ENCODE assay signal across 18 cellular contexts in genomic region chr2:1496394-1496821, GRCh38.
DNase-seq lines count a peak whose midpoint lies in the region; ATAC-seq lines count a peak whose summit lies in the region.
"Had no signal": no experiment of that assay in that cellular context is flagged by ENCODE, and none has a peak within 500 bp of the region (broad histone marks: within the 10 kb centered on the region; RNA-seq: fewer than 3 reads in every experiment).

No MANE protein-coding gene starts in this region.

- H3K4me1 Mint-ChIP-seq in activated naive CD4-positive, alpha-beta T cell treated with anti-CD3 and anti-CD28 coated beads, Interleukin-2, amount 10 ng/mL, durations not matched to agents 7 days and 5 days, result no peaks in the 10 kb centered on the region

- no peak overlapping the region for H3K4me3 Mint-ChIP-seq in activated naive CD4-positive, alpha-beta T cell treated with anti-CD3 and anti-CD28 coated beads, Interleukin-2, amount 10 ng/mL, durations not matched to agents 7 days and 5 days
- H3K4me3 Mint-ChIP-seq: HFFc6 had no signal

- H3K27me3 Mint-ChIP-seq in activated naive CD4-positive, alpha-beta T cell treated with anti-CD3 and anti-CD28 coated beads, Interleukin-2, amount 10 ng/mL, durations not matched to agents 7 days and 5 days, result peaks cover 13% of the 10 kb centered on the region

- H3K4me3 ChIP-seq in BLaER1 treated with 17β-estradiol and CSF1 and Interleukin-3, amounts not matched to agents 10 nM and 100 nM, result no peak overlapping the region

- H3K36me3 Mint-ChIP-seq in activated naive CD4-positive, alpha-beta T cell treated with anti-CD3 and anti-CD28 coated beads, Interleukin-2, amount 10 ng/mL, durations not matched to agents 7 days and 5 days, result no peaks in the 10 kb centered on the region

- H3K9me3 ChIP-seq in BLaER1 treated with 17β-estradiol and CSF1 and Interleukin-3, amounts not matched to agents 10 nM and 100 nM (replicated peaks in 1 of 11), result no peaks in the 10 kb centered on the region
- no peaks in the 10 kb centered on the region for H3K9me3 ChIP-seq in KOPT-K1 (ENCODE audit: insufficient read depth, low read length, poor library complexity, severe bottlenecking)

- H3K27ac Mint-ChIP-seq in activated naive CD4-positive, alpha-beta T cell treated with anti-CD3 and anti-CD28 coated beads, Interleukin-2, amount 10 ng/mL, durations not matched to agents 7 days and 5 days, result no peak overlapping the region
- H3K27ac Mint-ChIP-seq: HFFc6 had no signal

- H4K20me1 ChIP-seq in BLaER1 treated with 17β-estradiol and CSF1 and Interleukin-3, amounts not matched to agents 10 nM and 100 nM, result no peaks in the 10 kb centered on the region

- CTCF ChIA-PET in activated naive CD4-positive, alpha-beta T cell treated with anti-CD3 and anti-CD28 coated beads, Interleukin-2, amount 10 ng/mL, durations not matched to agents 7 days and 5 days (lab: Charles Lee), result no interaction called here

- intact Hi-C loops in sciatic nerve (cut with DNase I), result no loop called here

- peaks cover 0 to 73% (median 52%) of the 10 kb centered on the region in 10 experiments; a peak in 16 of 20 replicates for H3K4me1 ChIP-seq in BLaER1 treated with 17β-estradiol and CSF1 and Interleukin-3, amounts not matched to agents 10 nM and 100 nM

- no peak for ATAC-seq in left lobe of liver
- no peak for ATAC-seq in sciatic nerve
- no peak for ATAC-seq in HG03196 (IDR thresholded peaks at IDR 0.05; ENCODE audit: unreplicated experiment)
- no peak for ATAC-seq in HG03095 (IDR thresholded peaks at IDR 0.05; ENCODE audit: unreplicated experiment)
- ATAC-seq: SK-N-SH treated with all-trans-retinoic acid at 6 μM for 48 hours had no signal

- peak overlapping the region in 6 of 11 experiments; percentile 68 to 81 (median 75); a peak in 8 of 22 replicates for H3K4me2 ChIP-seq in BLaER1 treated with 17β-estradiol and CSF1 and Interleukin-3, amounts not matched to agents 10 nM and 100 nM

- no peak overlapping the region for H3K27ac ChIP-seq in BLaER1 treated with 17β-estradiol and CSF1 and Interleukin-3, amounts not matched to agents 10 nM and 100 nM
- H3K27ac ChIP-seq in KOPT-K1 (ENCODE audit: low read depth, low read length, poor library complexity, severe bottlenecking), result peak overlapping the region; percentile 62
- H3K27ac ChIP-seq: C4-2B had no signal

- H3K9me3 Mint-ChIP-seq in activated naive CD4-positive, alpha-beta T cell treated with anti-CD3 and anti-CD28 coated beads, Interleukin-2, amount 10 ng/mL, durations not matched to agents 7 days and 5 days, result no peaks in the 10 kb centered on the region
- H3K9me3 Mint-ChIP-seq: HFFc6 had no signal

- DNase-seq in left lobe of liver (ENCODE audit: low spot score), result peak; percentile 16
- DNase-seq in sciatic nerve (ENCODE audit: low spot score), result peak; percentile 27
- DNase-seq in activated naive CD4-positive, alpha-beta T cell treated with anti-CD3 and anti-CD28 coated beads, Interleukin-2, amount 10 ng/mL, durations not matched to agents 7 days and 5 days, result no peak
- DNase-seq: DND-41, H7, HFFc6, NCI-H1694 treated with DMSO at 0.1 percent for 48 hours, NCI-H2107, NCI-H510A, NCI-H774, OCI-M1, SHP77 treated with DMSO at 0.1 percent for 48 hours had no signal

- H3K36me3 ChIP-seq in BLaER1 treated with 17β-estradiol and CSF1 and Interleukin-3, amounts not matched to agents 10 nM and 100 nM, result no peaks in the 10 kb centered on the region
- H3K36me3 ChIP-seq in KOPT-K1 (ENCODE audit: insufficient read depth, low read length), result no peaks in the 10 kb centered on the region

- peaks cover 0 to 32% (median 0%) of the 10 kb centered on the region in 11 experiments; a peak in 7 of 22 replicates for H3K27me3 ChIP-seq in BLaER1 treated with 17β-estradiol and CSF1 and Interleukin-3, amounts not matched to agents 10 nM and 100 nM

- H3K9ac ChIP-seq in BLaER1 treated with 17β-estradiol and CSF1 and Interleukin-3, amounts not matched to agents 10 nM and 100 nM, result no peak overlapping the region
